In the genomic region with DNA sequence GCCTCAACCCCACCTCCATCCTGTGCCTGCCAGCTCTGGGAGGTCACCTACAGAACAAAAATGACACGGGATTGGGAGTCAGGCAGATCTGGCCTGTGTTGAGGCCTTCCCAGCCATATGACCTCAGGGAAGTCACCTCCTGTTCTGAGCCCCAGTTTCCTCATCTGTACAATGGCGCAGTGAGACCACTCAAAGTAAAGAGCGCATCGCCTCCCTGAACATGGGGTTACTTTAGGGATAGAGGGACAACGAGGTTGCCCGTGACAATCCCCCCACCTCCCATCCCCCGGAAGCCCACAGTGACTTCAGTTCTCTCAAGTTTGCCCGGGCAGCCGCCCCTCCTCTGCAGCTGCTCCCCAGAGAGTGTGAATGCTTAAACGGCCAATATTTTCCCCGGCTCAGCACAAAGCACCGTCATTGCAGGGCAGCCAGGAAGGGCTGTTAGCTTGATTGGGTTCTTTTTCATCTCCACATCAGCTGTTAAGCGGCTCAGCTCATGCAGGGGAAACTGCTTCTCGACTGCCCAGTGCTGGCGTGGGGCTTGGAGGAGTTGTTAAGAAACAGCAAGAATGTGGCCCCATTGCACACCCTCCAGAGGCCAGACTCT, we compare ENCODE assay signal across 8 cellular contexts.
DNase-seq lines count a peak whose midpoint lies in the region; ATAC-seq, FAIRE-seq and TF ChIP-seq lines count a peak whose summit lies in the region.

No MANE protein-coding gene starts in this region.

- DNase-seq in KBM-7, result peak; percentile 34
- DNase-seq in SJSA1 (ENCODE audit: low read depth in 1 of 2, low spot score in 2 of 2), result no peak
- peak; percentile 63 for DNase-seq in globus pallidus (ENCODE audit: low spot score)
- peak; percentile 63 for DNase-seq in retinal pigment epithelial cell (ENCODE audit: low read depth)
- no peak for DNase-seq in NCI-H187 (lab: John Stamatoyannopoulos, UW)
- DNase-seq in HTR-8/SVneo (ENCODE audit: insufficient read length, low spot score), result no peak

- no peak for TF ChIP-seq CTCF in retinal pigment epithelial cell (conservative IDR thresholded peaks at IDR 0.05; ENCODE audit: low read depth, low read length)

- in situ Hi-C loops in KBM-7 (cut with MboI; ENCODE audit: low pct_unique_long_range_greater_than_20kb, low sequenced_read_pairs), result no loop called here

- peaks cover 58% of the 10 kb centered on the region for H3K4me1 ChIP-seq in SJSA1 (replicated peaks)

- no peaks in the 10 kb centered on the region; the same call in 1 of the 2 replicates for H3K9me3 ChIP-seq in SJSA1 (replicated peaks)

- H3K27me3 ChIP-seq in SJSA1 (replicated peaks), result no peaks in the 10 kb centered on the region

- H3K4me3 ChIP-seq in SJSA1 (no peak overlapping the region), retinal pigment epithelial cell (ENCODE audit: low read length) (no peak overlapping the region)

- no peak for FAIRE-seq in HTR-8/SVneo (lab: Jason Lieb, UNC)

- ATAC-seq in HG02852 (IDR thresholded peaks at IDR 0.05; ENCODE audit: unreplicated experiment) (no peak), GM19328 (IDR thresholded peaks at IDR 0.05; ENCODE audit: unreplicated experiment) (no peak)

- H3K36me3 ChIP-seq in SJSA1, result no peaks in the 10 kb centered on the region

- H3K27ac ChIP-seq in SJSA1, result peak overlapping the region; percentile 24

Comparison
In these comparisons a context has a peak if more than half of its experiments do, and no peak if none do; other contexts are left out.
1. DNase-seq: peak in KBM-7 (single experiment), globus pallidus (single experiment) and retinal pigment epithelial cell (single experiment); none in SJSA1 (0 of 2), NCI-H187 (0 of 2) and HTR-8/SVneo (single experiment).